In genomic region chr15:81939604-81940440, GRCh38 we compare ENCODE assay signal across 8 cellular contexts.
DNase-seq lines count a peak whose midpoint lies in the region; ATAC-seq and TF ChIP-seq lines count a peak whose summit lies in the region.

No MANE protein-coding gene starts in this region.

- TF ChIP-seq CTCF in WI38 (IDR thresholded peaks at IDR 0.05; ENCODE audit: low read depth, low read length) (peak; percentile 37; the same call in 1 of the 2 replicates), kidney epithelial cell (IDR thresholded peaks at IDR 0.05; ENCODE audit: insufficient read depth, low read length, poor library complexity, severe bottlenecking) (peak; percentile 46)

- H3K36me3 ChIP-seq in kidney epithelial cell (ENCODE audit: control insufficient read depth, insufficient read depth, low read length): no peaks in the 10 kb centered on the region

- H3K27me3 ChIP-seq in kidney epithelial cell (ENCODE audit: control insufficient read depth, insufficient read depth, low read length): no peaks in the 10 kb centered on the region

- H3K4me3 ChIP-seq in WI38 (ENCODE audit: low read depth, low read length) (no peak overlapping the region), kidney epithelial cell (ENCODE audit: low read depth, low read length) (no peak overlapping the region)

- no peak for ATAC-seq in HG03439 (IDR thresholded peaks at IDR 0.05; ENCODE audit: unreplicated experiment)
- no peak for ATAC-seq in HG02870 (IDR thresholded peaks at IDR 0.05; ENCODE audit: unreplicated experiment)

- peak; percentile 7 to 31 for DNase-seq in NCI-H524 (lab: John Stamatoyannopoulos, UW)
- no peak for DNase-seq in NCI-H524 treated with DMSO at 0.1 percent for 48 hours (lab: John Stamatoyannopoulos, UW)
- peak; percentile 12 for DNase-seq in HuH-7 (ENCODE audit: low spot score)
- DNase-seq in kidney epithelial cell (ENCODE audit: low read depth): no peak
- no peak for DNase-seq in pons (ENCODE audit: low spot score)

Comparison
In these comparisons a context has a peak if more than half of its experiments do, and no peak if none do; other contexts are left out.
1. DNase-seq: peak in NCI-H524 (2 of 2) and HuH-7 (single experiment); none in NCI-H524 treated with DMSO at 0.1 percent for 48 hours (single experiment), kidney epithelial cell (single experiment) and pons (single experiment).